1 cellular context compared by ENCODE assay signal in the genomic region with DNA sequence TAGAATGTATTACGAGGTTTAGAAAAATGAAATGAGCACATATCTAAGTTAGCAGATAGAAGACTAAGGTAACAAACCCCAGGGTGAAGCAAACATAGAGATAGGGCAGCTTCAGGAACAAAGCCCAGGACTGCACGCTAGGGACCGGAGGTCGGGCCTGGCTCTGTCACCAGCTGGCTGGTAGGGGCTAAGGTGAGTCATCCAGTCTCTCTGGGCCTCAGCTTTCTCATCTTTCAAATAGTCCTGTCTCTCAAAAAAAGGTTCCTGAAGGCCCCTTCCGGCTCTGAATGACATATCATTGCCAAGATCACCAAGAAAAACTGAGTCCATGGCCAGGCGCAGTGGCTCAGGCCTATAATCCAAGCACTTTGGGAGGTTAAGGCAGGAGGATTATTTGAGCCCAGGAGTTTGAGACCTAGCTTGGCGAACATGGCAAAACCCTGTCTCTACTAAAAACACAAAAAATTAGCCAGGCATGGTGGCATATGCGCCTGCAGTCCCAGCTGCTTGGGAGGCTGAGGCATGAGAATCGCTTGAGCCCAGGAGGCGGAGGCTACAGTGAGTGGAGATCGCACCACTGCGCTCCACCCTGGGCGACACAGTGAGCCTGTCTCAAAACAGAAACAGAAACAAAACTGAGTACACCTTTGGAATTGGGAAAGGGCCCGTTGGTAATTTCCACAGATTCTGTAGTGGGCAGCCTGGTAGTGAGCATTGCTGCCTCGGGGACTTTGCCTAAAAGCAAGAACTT.
TF ChIP-seq lines count a peak whose summit lies in the region.

No MANE protein-coding gene starts in this region.

TF ChIP-seq in HepG2, 621 proteins besides CTCF, POLR2A, EP300 and RAD21 (continued from another document and continues in another):
- TF ChIP-seq, protein P1, sequence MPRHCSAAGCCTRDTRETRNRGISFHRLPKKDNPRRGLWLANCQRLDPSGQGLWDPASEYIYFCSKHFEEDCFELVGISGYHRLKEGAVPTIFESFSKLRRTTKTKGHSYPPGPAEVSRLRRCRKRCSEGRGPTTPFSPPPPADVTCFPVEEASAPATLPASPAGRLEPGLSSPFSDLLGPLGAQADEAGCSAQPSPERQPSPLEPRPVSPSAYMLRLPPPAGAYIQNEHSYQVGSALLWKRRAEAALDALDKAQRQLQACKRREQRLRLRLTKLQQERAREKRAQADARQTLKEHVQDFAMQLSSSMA (CRISPR knock-in tag; IDR thresholded peaks at IDR 0.05), result no peak
- TF ChIP-seq ZNF558 (CRISPR knock-in tag; IDR thresholded peaks at IDR 0.05; ENCODE audit: borderline replicate concordance) (no peak), RORA (CRISPR knock-in tag; IDR thresholded peaks at IDR 0.05) (no peak), CHCHD3 (CRISPR knock-in tag; IDR thresholded peaks at IDR 0.05) (no peak), ELF4 (CRISPR knock-in tag; IDR thresholded peaks at IDR 0.05; ENCODE audit: borderline replicate concordance) (no peak), ZNF251 (CRISPR knock-in tag; IDR thresholded peaks at IDR 0.05) (no peak), DNMT3B (CRISPR knock-in tag; conservative IDR thresholded peaks at IDR 0.05) (no peak), NCOA1 (CRISPR knock-in tag; IDR thresholded peaks at IDR 0.05) (no peak), ZNF235 (CRISPR knock-in tag; IDR thresholded peaks at IDR 0.05; ENCODE audit: borderline replicate concordance) (no peak), RBM39 (IDR thresholded peaks at IDR 0.05; ENCODE audit: low read depth, low read length, poor library complexity, severe bottlenecking) (no peak), TSC22D2 (CRISPR knock-in tag; IDR thresholded peaks at IDR 0.05; ENCODE audit: borderline replicate concordance) (no peak), ZFP36L1 (CRISPR knock-in tag; IDR thresholded peaks at IDR 0.05) (no peak), ZIK1 (CRISPR knock-in tag; IDR thresholded peaks at IDR 0.05; ENCODE audit: borderline replicate concordance, low read depth) (0 out of 2 replicates have a peak, but pooled peaks have one; percentile 36), SP2 (CRISPR knock-in tag; IDR thresholded peaks at IDR 0.05) (peak; percentile 27; the same call in 1 of the 2 replicates), CREB1 (IDR thresholded peaks at IDR 0.05) (no peak), CREB1 (CRISPR knock-in tag; IDR thresholded peaks at IDR 0.05) (no peak), RBM22 (optimal IDR thresholded peaks at IDR 0.05; ENCODE audit: low read length) (no peak), MXD4 (CRISPR knock-in tag; IDR thresholded peaks at IDR 0.05) (no peak), ZNF12 (CRISPR knock-in tag; IDR thresholded peaks at IDR 0.05) (no peak), SAFB2 (CRISPR knock-in tag; IDR thresholded peaks at IDR 0.05; ENCODE audit: borderline replicate concordance, low read depth) (no peak), ELF1 (CRISPR knock-in tag; IDR thresholded peaks at IDR 0.05) (no peak), MIXL1 (CRISPR knock-in tag; IDR thresholded peaks at IDR 0.05) (no peak), TBX3 (IDR thresholded peaks at IDR 0.05; ENCODE audit: borderline replicate concordance) (no peak), NFYC (CRISPR knock-in tag; IDR thresholded peaks at IDR 0.05) (no peak), ZBTB8A (CRISPR knock-in tag; IDR thresholded peaks at IDR 0.05; ENCODE audit: borderline replicate concordance, low read depth) (no peak)
- TF ChIP-seq, protein P2, sequence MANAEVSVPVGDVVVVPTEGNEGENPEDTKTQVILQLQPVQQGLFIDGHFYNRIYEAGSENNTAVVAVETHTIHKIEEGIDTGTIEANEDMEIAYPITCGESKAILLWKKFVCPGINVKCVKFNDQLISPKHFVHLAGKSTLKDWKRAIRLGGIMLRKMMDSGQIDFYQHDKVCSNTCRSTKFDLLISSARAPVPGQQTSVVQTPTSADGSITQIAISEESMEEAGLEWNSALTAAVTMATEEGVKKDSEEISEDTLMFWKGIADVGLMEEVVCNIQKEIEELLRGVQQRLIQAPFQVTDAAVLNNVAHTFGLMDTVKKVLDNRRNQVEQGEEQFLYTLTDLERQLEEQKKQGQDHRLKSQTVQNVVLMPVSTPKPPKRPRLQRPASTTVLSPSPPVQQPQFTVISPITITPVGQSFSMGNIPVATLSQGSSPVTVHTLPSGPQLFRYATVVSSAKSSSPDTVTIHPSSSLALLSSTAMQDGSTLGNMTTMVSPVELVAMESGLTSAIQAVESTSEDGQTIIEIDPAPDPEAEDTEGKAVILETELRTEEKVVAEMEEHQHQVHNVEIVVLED (CRISPR knock-in tag; IDR thresholded peaks at IDR 0.05; ENCODE audit: borderline replicate concordance), result no peak
- TF ChIP-seq, protein P3, sequence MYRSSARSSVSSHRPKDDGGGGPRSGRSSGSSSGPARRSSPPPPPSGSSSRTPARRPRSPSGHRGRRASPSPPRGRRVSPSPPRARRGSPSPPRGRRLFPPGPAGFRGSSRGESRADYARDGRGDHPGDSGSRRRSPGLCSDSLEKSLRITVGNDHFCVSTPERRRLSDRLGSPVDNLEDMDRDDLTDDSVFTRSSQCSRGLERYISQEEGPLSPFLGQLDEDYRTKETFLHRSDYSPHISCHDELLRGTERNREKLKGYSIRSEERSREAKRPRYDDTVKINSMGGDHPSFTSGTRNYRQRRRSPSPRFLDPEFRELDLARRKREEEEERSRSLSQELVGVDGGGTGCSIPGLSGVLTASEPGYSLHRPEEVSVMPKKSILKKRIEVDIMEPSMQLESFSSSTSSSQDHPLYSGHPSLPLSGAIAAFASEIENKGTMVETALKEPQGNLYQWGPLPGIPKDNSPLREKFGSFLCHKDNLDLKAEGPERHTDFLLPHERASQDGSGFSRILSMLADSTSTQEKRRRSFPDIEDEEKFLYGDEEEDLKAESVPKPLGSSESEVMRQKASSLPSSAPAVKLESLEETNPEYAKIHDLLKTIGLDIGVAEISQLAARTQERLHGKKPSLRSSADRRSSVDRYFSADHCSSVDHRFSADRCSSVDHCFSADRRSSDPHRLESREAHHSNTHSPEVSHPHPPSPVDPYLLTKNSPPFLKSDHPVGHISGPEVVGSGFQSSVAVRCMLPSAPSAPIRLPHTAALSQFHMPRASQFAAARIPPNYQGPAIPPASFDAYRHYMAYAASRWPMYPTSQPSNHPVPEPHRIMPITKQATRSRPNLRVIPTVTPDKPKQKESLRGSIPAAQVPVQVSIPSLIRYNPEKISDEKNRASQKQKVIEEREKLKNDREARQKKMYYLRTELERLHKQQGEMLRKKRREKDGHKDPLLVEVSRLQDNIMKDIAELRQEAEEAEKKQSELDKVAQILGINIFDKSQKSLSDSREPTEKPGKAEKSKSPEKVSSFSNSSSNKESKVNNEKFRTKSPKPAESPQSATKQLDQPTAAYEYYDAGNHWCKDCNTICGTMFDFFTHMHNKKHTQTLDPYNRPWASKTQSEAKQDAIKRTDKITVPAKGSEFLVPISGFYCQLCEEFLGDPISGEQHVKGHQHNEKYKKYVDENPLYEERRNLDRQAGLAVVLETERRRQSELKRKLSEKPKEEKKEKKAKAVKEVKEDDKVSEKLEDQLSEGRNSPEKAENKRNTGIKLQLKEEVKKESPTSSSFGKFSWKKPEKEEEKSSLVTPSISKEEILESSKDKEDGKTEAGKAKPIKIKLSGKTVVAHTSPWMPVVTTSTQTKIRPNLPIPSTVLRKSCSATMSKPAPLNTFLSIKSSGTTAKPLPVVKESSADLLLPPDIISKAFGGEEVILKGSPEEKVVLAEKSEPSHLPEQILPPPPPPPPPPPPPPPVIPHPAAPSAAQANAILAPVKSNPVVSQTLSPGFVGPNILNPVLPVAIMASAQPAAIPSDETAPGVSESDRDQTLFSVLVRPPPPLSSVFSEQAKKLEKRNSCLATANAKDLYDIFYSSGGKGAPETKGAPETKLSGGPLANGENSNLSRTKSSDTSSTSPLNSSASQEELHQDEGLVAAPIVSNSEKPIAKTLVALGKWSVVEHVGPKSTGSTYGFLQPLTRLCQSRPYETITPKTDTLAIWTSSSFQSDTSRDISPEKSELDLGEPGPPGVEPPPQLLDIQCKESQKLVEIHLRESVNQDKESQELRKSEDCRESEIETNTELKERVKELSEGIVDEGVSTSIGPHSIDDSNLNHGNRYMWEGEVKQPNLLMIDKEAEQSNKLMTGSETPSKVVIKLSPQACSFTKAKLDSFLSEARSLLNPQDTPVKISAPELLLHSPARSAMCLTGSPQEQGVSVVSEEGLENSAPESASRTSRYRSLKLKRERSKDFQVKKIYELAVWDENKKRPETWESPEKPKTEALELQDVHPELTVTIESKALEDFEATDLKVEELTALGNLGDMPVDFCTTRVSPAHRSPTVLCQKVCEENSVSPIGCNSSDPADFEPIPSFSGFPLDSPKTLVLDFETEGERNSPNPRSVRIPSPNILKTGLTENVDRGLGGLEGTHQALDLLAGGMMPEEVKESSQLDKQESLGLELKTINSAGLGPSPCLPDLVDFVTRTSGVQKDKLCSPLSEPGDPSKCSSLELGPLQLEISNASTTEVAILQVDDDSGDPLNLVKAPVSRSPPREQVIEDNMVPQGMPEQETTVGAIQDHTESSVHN (CRISPR knock-in tag; IDR thresholded peaks at IDR 0.05), result no peak
- TF ChIP-seq, protein P4, sequence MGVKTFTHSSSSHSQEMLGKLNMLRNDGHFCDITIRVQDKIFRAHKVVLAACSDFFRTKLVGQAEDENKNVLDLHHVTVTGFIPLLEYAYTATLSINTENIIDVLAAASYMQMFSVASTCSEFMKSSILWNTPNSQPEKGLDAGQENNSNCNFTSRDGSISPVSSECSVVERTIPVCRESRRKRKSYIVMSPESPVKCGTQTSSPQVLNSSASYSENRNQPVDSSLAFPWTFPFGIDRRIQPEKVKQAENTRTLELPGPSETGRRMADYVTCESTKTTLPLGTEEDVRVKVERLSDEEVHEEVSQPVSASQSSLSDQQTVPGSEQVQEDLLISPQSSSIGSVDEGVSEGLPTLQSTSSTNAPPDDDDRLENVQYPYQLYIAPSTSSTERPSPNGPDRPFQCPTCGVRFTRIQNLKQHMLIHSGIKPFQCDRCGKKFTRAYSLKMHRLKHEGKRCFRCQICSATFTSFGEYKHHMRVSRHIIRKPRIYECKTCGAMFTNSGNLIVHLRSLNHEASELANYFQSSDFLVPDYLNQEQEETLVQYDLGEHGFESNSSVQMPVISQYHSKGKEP (CRISPR knock-in tag; IDR thresholded peaks at IDR 0.05), result no peak
- TF ChIP-seq, protein P5, sequence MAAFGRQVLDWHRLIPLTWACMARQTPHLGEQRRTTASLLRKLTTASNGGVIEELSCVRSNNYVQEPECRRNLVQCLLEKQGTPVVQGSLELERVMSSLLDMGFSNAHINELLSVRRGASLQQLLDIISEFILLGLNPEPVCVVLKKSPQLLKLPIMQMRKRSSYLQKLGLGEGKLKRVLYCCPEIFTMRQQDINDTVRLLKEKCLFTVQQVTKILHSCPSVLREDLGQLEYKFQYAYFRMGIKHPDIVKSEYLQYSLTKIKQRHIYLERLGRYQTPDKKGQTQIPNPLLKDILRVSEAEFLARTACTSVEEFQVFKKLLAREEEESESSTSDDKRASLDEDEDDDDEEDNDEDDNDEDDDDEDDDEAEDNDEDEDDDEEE (CRISPR knock-in tag; IDR thresholded peaks at IDR 0.05), result 0 out of 2 replicates have a peak, but pooled peaks have one; percentile 24
- TF ChIP-seq, protein P6, sequence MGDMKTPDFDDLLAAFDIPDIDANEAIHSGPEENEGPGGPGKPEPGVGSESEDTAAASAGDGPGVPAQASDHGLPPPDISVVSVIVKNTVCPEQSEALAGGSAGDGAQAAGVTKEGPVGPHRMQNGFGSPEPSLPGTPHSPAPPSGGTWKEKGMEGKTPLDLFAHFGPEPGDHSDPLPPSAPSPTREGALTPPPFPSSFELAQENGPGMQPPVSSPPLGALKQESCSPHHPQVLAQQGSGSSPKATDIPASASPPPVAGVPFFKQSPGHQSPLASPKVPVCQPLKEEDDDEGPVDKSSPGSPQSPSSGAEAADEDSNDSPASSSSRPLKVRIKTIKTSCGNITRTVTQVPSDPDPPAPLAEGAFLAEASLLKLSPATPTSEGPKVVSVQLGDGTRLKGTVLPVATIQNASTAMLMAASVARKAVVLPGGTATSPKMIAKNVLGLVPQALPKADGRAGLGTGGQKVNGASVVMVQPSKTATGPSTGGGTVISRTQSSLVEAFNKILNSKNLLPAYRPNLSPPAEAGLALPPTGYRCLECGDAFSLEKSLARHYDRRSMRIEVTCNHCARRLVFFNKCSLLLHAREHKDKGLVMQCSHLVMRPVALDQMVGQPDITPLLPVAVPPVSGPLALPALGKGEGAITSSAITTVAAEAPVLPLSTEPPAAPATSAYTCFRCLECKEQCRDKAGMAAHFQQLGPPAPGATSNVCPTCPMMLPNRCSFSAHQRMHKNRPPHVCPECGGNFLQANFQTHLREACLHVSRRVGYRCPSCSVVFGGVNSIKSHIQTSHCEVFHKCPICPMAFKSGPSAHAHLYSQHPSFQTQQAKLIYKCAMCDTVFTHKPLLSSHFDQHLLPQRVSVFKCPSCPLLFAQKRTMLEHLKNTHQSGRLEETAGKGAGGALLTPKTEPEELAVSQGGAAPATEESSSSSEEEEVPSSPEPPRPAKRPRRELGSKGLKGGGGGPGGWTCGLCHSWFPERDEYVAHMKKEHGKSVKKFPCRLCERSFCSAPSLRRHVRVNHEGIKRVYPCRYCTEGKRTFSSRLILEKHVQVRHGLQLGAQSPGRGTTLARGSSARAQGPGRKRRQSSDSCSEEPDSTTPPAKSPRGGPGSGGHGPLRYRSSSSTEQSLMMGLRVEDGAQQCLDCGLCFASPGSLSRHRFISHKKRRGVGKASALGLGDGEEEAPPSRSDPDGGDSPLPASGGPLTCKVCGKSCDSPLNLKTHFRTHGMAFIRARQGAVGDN (CRISPR knock-in tag; IDR thresholded peaks at IDR 0.05), result peak; percentile 44
- TF ChIP-seq, protein P7, sequence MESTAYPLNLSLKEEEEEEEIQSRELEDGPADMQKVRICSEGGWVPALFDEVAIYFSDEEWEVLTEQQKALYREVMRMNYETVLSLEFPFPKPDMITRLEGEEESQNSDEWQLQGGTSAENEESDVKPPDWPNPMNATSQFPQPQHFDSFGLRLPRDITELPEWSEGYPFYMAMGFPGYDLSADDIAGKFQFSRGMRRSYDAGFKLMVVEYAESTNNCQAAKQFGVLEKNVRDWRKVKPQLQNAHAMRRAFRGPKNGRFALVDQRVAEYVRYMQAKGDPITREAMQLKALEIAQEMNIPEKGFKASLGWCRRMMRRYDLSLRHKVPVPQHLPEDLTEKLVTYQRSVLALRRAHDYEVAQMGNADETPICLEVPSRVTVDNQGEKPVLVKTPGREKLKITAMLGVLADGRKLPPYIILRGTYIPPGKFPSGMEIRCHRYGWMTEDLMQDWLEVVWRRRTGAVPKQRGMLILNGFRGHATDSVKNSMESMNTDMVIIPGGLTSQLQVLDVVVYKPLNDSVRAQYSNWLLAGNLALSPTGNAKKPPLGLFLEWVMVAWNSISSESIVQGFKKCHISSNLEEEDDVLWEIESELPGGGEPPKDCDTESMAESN (CRISPR knock-in tag; conservative IDR thresholded peaks at IDR 0.05), result no peak
